In genomic region chr15:41969851-41970431, GRCh38 we compare ENCODE assay signal across 8 cellular contexts. TPM values are rescaled to one million over a fixed set of nuclear protein-coding genes. Genes with fewer than 3 reads are reported as not detected.
DNase-seq lines count a peak whose midpoint lies in the region; ATAC-seq and TF ChIP-seq lines count a peak whose summit lies in the region.

No MANE protein-coding gene starts in this region.

- no TSS peak for BruUV-seq in Panc1 (replicated peaks; lab: Mats Ljungman, UMichigan)

- H3K27ac ChIP-seq in Panc1 (ENCODE audit: low read length), result peak overlapping the region; percentile 81

- in situ Hi-C loops in Panc1 (cut with HindIII; ENCODE audit: low pct_unique_long_range_greater_than_20kb, low sequenced_read_pairs), result no loop called here

- H3K4me3 ChIP-seq in GM12875 (ENCODE audit: low read depth, low read length), result peak overlapping the region; percentile 98
- H3K4me3 ChIP-seq in Panc1 (ENCODE audit: low read depth in 2 of 2, low read length in 2 of 2), result peak overlapping the region; percentile 85 to 88

- no peaks in the 10 kb centered on the region for H3K27me3 ChIP-seq in Panc1 (ENCODE audit: control insufficient read depth, insufficient read depth, low read length)

- no peak for ATAC-seq in Panc1
- no peak for ATAC-seq in GM21717 (IDR thresholded peaks at IDR 0.05; ENCODE audit: unreplicated experiment)

- TF ChIP-seq CTCF in GM12875 (IDR thresholded peaks at IDR 0.05; ENCODE audit: borderline replicate concordance, insufficient read depth, low read depth, low read length) (no peak), Panc1 (IDR thresholded peaks at IDR 0.05) (no peak)

- POLR2A ChIA-PET in Panc1 (lab: Charles Lee), result no interaction called here

- H3K9me3 ChIP-seq in Panc1 (ENCODE audit: control insufficient read depth, insufficient read depth, low read depth, low read length), result no peaks in the 10 kb centered on the region

- intact Hi-C loops in Panc1 (cut with micrococcal nuclease; ENCODE audit: unreplicated experiment) (no loop called here), posterior vena cava (cut with DNase I) (no loop called here)

- CTCF ChIA-PET in Panc1 (lab: Charles Lee), result no interaction called here

- H3K4me1 ChIP-seq in Panc1 (ENCODE audit: control insufficient read depth, insufficient read depth, low read length), result peaks cover 29% of the 10 kb centered on the region; the same call in 1 of the 2 replicates

- H3K36me3 ChIP-seq in Panc1 (ENCODE audit: control insufficient read depth, insufficient read depth, low read length), result no peaks in the 10 kb centered on the region; the same call in 1 of the 2 replicates

- DNase-seq in Panc1 (ENCODE audit: low read depth, low spot score), result no peak
- peak; percentile 73 for DNase-seq in dermis blood vessel endothelial cell
- DNase-seq in posterior vena cava (ENCODE audit: low spot score), result peak; percentile 58
- DNase-seq in DMS53 (lab: John Stamatoyannopoulos, UW), result no peak
- DNase-seq in NCI-H748 treated with DMSO at 0.1 percent for 48 hours (lab: John Stamatoyannopoulos, UW), result no peak
- DNase-seq in NCI-H1092 treated with DMSO at 0.1 percent for 48 hours (lab: John Stamatoyannopoulos, UW), result no peak

RNA-seq across cellular contexts. Expression of gene EHD4, which starts 2.4 kb away (rescaled TPM):
- 43.2 TPM for total RNA-seq in Panc1 (2021; ENCODE audit: unreplicated experiment)
- 33.9 TPM for polyA plus RNA-seq in Panc1 (2012; ENCODE audit: insufficient read length)
- total RNA-seq in dermis blood vessel endothelial cell, result 84.4 and 128 TPM in 2 replicates
- total RNA-seq in posterior vena cava, result 10 to 100 TPM; 21.3 to 22.5 TPM

RNA-seq across cellular contexts. Expression of gene PLA2G4E, which starts 50.9 kb away (rescaled TPM):
- total RNA-seq in Panc1 (2021; ENCODE audit: unreplicated experiment) (not detected), dermis blood vessel endothelial cell (not detected in 2 replicates), posterior vena cava (not detected)
- polyA plus RNA-seq in Panc1 (2012; ENCODE audit: insufficient read length), result not detected

Comparison
In these comparisons a context has a peak if more than half of its experiments do, and no peak if none do; other contexts are left out.
1. DNase-seq: peak in dermis blood vessel endothelial cell (single experiment) and posterior vena cava (single experiment); none in Panc1 (single experiment), DMS53 (single experiment), NCI-H748 treated with DMSO at 0.1 percent for 48 hours (single experiment) and NCI-H1092 treated with DMSO at 0.1 percent for 48 hours (single experiment).